In genomic region chr6:1819007-1819406, GRCh38 we compare ENCODE assay signal across 21 cellular contexts.
DNase-seq lines count a peak whose midpoint lies in the region; ATAC-seq and TF ChIP-seq lines count a peak whose summit lies in the region.
"Had no signal": no experiment of that assay in that cellular context is flagged by ENCODE, and none has a peak within 500 bp of the region (broad histone marks: within the 10 kb centered on the region; RNA-seq: fewer than 3 reads in every experiment).

No MANE protein-coding gene starts in this region.

- H3K9me3 ChIP-seq in OCI-LY1 (ENCODE audit: low read length) = no peaks in the 10 kb centered on the region
- H3K9me3 ChIP-seq in MG63 = no peaks in the 10 kb centered on the region
- H3K9me3 ChIP-seq: BE2C, HAP-1 had no signal

- peaks cover 2% of the 10 kb centered on the region for H3K36me3 Mint-ChIP-seq in chondrocyte (ENCODE audit: low read depth)
- no peaks in the 10 kb centered on the region for H3K36me3 Mint-ChIP-seq in osteocyte (ENCODE audit: unreplicated experiment)

- no peaks in the 10 kb centered on the region for H3K36me3 ChIP-seq in OCI-LY1 (ENCODE audit: insufficient read depth, low read length)
- no peaks in the 10 kb centered on the region for H3K36me3 ChIP-seq in MG63
- H3K36me3 ChIP-seq: BE2C, HAP-1 had no signal

- no peaks in the 10 kb centered on the region for H4K20me1 ChIP-seq in OCI-LY1 (ENCODE audit: insufficient read depth, low read length)

- no peaks in the 10 kb centered on the region for H3K9me2 ChIP-seq in OCI-LY1 (ENCODE audit: low read depth, low read length)

- H3K27ac ChIP-seq in OCI-LY1 (ENCODE audit: low read depth, low read length, poor library complexity, severe bottlenecking) (peak overlapping the region; percentile 24), foreskin keratinocyte (no peak overlapping the region)

- H3K9ac ChIP-seq in OCI-LY1 (ENCODE audit: low read length) = no peak overlapping the region

- H3F3A ChIP-seq in OCI-LY1 (ENCODE audit: insufficient read depth, low read length) = no peaks in the 10 kb centered on the region

- H3K27me3 ChIP-seq in OCI-LY1 (ENCODE audit: insufficient read depth, low read length) (no peaks in the 10 kb centered on the region), foreskin keratinocyte (no peaks in the 10 kb centered on the region), MG63 (no peaks in the 10 kb centered on the region)
- H3K27me3 ChIP-seq: BE2C had no signal

- H3K4me3 ChIP-seq in OCI-LY1 (ENCODE audit: low read depth, low read length, poor library complexity, severe bottlenecking) = no peak overlapping the region
- H3K4me3 ChIP-seq in MG63 = no peak overlapping the region
- H3K4me3 ChIP-seq: GM12878, HAP-1 had no signal

- DNase-seq in chondrocyte (ENCODE audit: low spot score) (no peak), foreskin keratinocyte (peak in 1 of 2 donors; percentile 15), osteocyte (ENCODE audit: extremely low spot score, unreplicated experiment) (no peak), NCI-H2107 treated with DMSO at 0.1 percent for 48 hours (lab: John Stamatoyannopoulos, UW; ENCODE audit: unreplicated experiment) (no peak), NCI-H1694 (lab: John Stamatoyannopoulos, UW) (no peak), RKO (ENCODE audit: low spot score) (no peak), MG63 (no peak)
- DNase-seq: ACHN; BE2C; C1 segment of cervical spinal cord; CD4-positive, CD25-positive, alpha-beta regulatory T cell; CD8-positive, alpha-beta memory T cell; COR-L47; DMS 273 treated with DMSO at 0.1 percent for 48 hours; DMS53; DND-41; EL; HFFc6 had no signal

- peak; percentile 14 for ATAC-seq in foreskin keratinocyte
- ATAC-seq: GM12878 had no signal

- H3K9me3 Mint-ChIP-seq in chondrocyte (ENCODE audit: low read depth) = no peaks in the 10 kb centered on the region
- H3K9me3 Mint-ChIP-seq in osteocyte (ENCODE audit: unreplicated experiment) = no peaks in the 10 kb centered on the region
- H3K9me3 Mint-ChIP-seq: CD8-positive, alpha-beta memory T cell; HFFc6 had no signal

- H3K27ac Mint-ChIP-seq in chondrocyte (ENCODE audit: unreplicated experiment) = peak overlapping the region; percentile 43
- H3K27ac Mint-ChIP-seq in osteocyte (ENCODE audit: unreplicated experiment) = peak overlapping the region; percentile 54
- H3K27ac Mint-ChIP-seq: CD4-positive, CD25-positive, alpha-beta regulatory T cell; CD8-positive, alpha-beta memory T cell; HFFc6 had no signal

- H3K27me3 Mint-ChIP-seq in chondrocyte (ENCODE audit: low read depth) = no peaks in the 10 kb centered on the region
- H3K27me3 Mint-ChIP-seq in osteocyte (ENCODE audit: unreplicated experiment) = no peaks in the 10 kb centered on the region
- H3K27me3 Mint-ChIP-seq: CD4-positive, CD25-positive, alpha-beta regulatory T cell; CD8-positive, alpha-beta memory T cell had no signal

- H3K4me3 Mint-ChIP-seq in chondrocyte (ENCODE audit: unreplicated experiment) (no peak overlapping the region), osteocyte (ENCODE audit: unreplicated experiment) (no peak overlapping the region)
- H3K4me3 Mint-ChIP-seq: CD4-positive, CD25-positive, alpha-beta regulatory T cell; CD8-positive, alpha-beta memory T cell; HFFc6 had no signal

- no peak for TF ChIP-seq CTCF in OCI-LY1 (IDR thresholded peaks at IDR 0.05; ENCODE audit: low read length)
- TF ChIP-seq CTCF in chondrocyte (IDR thresholded peaks at IDR 0.05) = no peak
- TF ChIP-seq CTCF in foreskin keratinocyte (conservative IDR thresholded peaks at IDR 0.05) = no peak
- no peak for TF ChIP-seq CTCF in osteocyte (IDR thresholded peaks at IDR 0.05)

- no peak overlapping the region for H2AFZ ChIP-seq in OCI-LY1 (ENCODE audit: low read length)

- no peaks in the 10 kb centered on the region for H3K79me2 ChIP-seq in OCI-LY1 (ENCODE audit: insufficient read depth, low read length)

- H3K4me1 Mint-ChIP-seq in chondrocyte (ENCODE audit: low read depth) = peaks cover 34% of the 10 kb centered on the region
- peaks cover 35% of the 10 kb centered on the region for H3K4me1 Mint-ChIP-seq in osteocyte (ENCODE audit: unreplicated experiment)

- H3K4me2 ChIP-seq in OCI-LY1 (ENCODE audit: low read length) = no peak overlapping the region

- H3K4me1 ChIP-seq in OCI-LY1 (ENCODE audit: insufficient read depth, low read length, severe bottlenecking) (peaks cover 61% of the 10 kb centered on the region), foreskin keratinocyte (no peaks in the 10 kb centered on the region)
- H3K4me1 ChIP-seq: BE2C had no signal
